ENCODE assay signal across 10 cellular contexts in the genomic region with DNA sequence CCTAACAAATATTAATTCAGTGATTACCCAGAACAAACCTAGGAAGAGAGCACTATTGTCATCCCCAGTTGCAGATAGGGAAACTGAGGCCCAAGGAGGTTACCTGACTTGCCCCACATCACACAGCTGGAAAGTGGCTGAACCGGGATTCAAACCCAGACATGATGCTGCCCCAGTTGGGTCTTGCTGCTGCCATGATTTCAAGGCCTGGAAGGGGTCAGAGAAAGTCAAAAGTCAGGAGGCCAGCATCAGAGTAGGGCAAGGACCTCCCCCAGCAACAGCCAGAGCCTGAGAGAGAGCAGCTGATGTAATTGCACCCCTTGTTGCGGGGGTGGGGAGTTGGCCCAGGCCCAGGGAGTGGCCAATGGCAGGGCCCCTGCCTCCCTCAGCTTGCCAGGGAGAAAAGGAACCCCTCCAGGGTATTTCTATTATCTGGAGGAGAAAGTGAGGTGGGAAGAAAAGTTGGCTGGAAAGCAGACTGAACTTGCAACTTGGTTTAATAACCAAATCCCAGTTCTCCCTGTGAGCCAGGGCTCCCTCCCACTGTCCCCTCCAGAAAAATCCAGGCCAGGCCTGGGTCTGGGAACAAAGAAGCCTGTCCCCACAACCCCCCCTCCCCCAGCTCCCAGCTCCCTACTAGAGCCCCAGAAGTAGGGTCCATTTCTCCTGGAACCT.
DNase-seq lines count a peak whose midpoint lies in the region; FAIRE-seq and TF ChIP-seq lines count a peak whose summit lies in the region.
"Had no signal": no experiment of that assay in that cellular context is flagged by ENCODE, and none has a peak within 500 bp of the region (broad histone marks: within the 10 kb centered on the region; RNA-seq: fewer than 3 reads in every experiment).

No MANE protein-coding gene starts in this region.

- no peak for FAIRE-seq in D721Med (lab: Jason Lieb, UNC)

- H3K9me3 Mint-ChIP-seq in endodermal cell (no peaks in the 10 kb centered on the region), osteocyte (ENCODE audit: unreplicated experiment) (no peaks in the 10 kb centered on the region), type B pancreatic cell (no peaks in the 10 kb centered on the region)

- H3K4me3 Mint-ChIP-seq in endodermal cell, result no peak overlapping the region
- no peak overlapping the region for H3K4me3 Mint-ChIP-seq in osteocyte (ENCODE audit: unreplicated experiment)
- H3K4me3 Mint-ChIP-seq in type B pancreatic cell, result no peak overlapping the region

- WGBS in endodermal cell (ENCODE audit: insufficient coverage in 1 of 2, insufficient read length in 1 of 2), 2 experiments, result 82 to 83% methylated on average over 1 to 2 of the region's 2 CpGs
- 75% methylated on average over 2 of the region's 2 CpGs for WGBS in mesenchymal stem cell

- H2AK5ac ChIP-seq in mesenchymal stem cell (ENCODE audit: low read length, severe bottlenecking), result peak overlapping the region; percentile 99

- peak overlapping the region; percentile 94 for H2BK15ac ChIP-seq in mesenchymal stem cell (ENCODE audit: low read depth, poor library complexity, severe bottlenecking)

- H3K4me2 ChIP-seq in mesenchymal stem cell (ENCODE audit: low read length, poor library complexity, severe bottlenecking), result no peak overlapping the region

- H3K27me3 Mint-ChIP-seq in endodermal cell (ENCODE audit: insufficient read depth), result peaks cover 3% of the 10 kb centered on the region
- H3K27me3 Mint-ChIP-seq in osteocyte (ENCODE audit: unreplicated experiment), result no peaks in the 10 kb centered on the region
- H3K27me3 Mint-ChIP-seq in type B pancreatic cell, result no peaks in the 10 kb centered on the region

- H3K9ac ChIP-seq in endodermal cell (ENCODE audit: extremely low read depth, low read length, poor library complexity, severe bottlenecking) (no peak overlapping the region), mesenchymal stem cell (ENCODE audit: low read length) (peak overlapping the region; percentile 31)

- CTCF ChIA-PET in AG04450 (lab: Charles Lee), result interaction anchor here (1.9 kb wide), 1 partner anchor 31 kb away, joined by 10 read pairs; no protein-coding TSS in a partner anchor

- peak overlapping the region; percentile 87 for H4K8ac ChIP-seq in mesenchymal stem cell (ENCODE audit: low read length)

- no peak overlapping the region for H3K4me3 ChIP-seq in AG04450 (ENCODE audit: low read depth, low read length)
- no peak overlapping the region for H3K4me3 ChIP-seq in endodermal cell (ENCODE audit: low read length)
- H3K4me3 ChIP-seq in mesenchymal stem cell (ENCODE audit: insufficient read depth in 1 of 2, low read depth in 1 of 2, low read length in 2 of 2), result no peak overlapping the region

- peak overlapping the region; percentile 94 for H2BK120ac ChIP-seq in mesenchymal stem cell (ENCODE audit: low read depth, low read length)

- peak overlapping the region; percentile 56 to 73 for H3K4ac ChIP-seq in mesenchymal stem cell (ENCODE audit: low read depth in 1 of 2, low read length in 2 of 2)

- H3K27ac Mint-ChIP-seq in endodermal cell (no peak overlapping the region), osteocyte (ENCODE audit: unreplicated experiment) (no peak overlapping the region), type B pancreatic cell (no peak overlapping the region)

- peak overlapping the region; percentile 61 to 98 for H3K18ac ChIP-seq in mesenchymal stem cell (ENCODE audit: low read depth in 1 of 2, low read length in 2 of 2)

- H4K91ac ChIP-seq in mesenchymal stem cell (ENCODE audit: low read length), result peak overlapping the region; percentile 74

- DNase-seq in AG04450 (ENCODE audit: low read depth, low spot score) (no peak), LHCN-M2 (ENCODE audit: low read depth) (peak; percentile 76), endodermal cell (peak; percentile 76), mesenchymal stem cell (no peak), osteocyte (ENCODE audit: extremely low spot score, unreplicated experiment) (no peak), D721Med (ENCODE audit: insufficient read length, low spot score) (no peak), D341Med (ENCODE audit: low spot score) (no peak), type B pancreatic cell (ENCODE audit: extremely low spot score, unreplicated experiment) (no peak)
- DNase-seq: activated CD4-positive, alpha-beta T cell treated with anti-CD3 and anti-CD28 coated beads for 48 hours; NCI-H526 treated with DMSO at 0.1 percent for 48 hours had no signal

- peak overlapping the region; percentile 12 for H2BK5ac ChIP-seq in mesenchymal stem cell (ENCODE audit: low read depth, low read length, poor library complexity, severe bottlenecking)

- TF ChIP-seq CTCF in AG04450 (IDR thresholded peaks at IDR 0.05; ENCODE audit: low read depth, low read length), result no peak
- TF ChIP-seq CTCF in endodermal cell (conservative IDR thresholded peaks at IDR 0.05), result no peak
- no peak for TF ChIP-seq CTCF in osteocyte (IDR thresholded peaks at IDR 0.05)
- no peak for TF ChIP-seq CTCF in D721Med (IDR thresholded peaks at IDR 0.05; ENCODE audit: insufficient read depth, missing control alignments)
- no peak for TF ChIP-seq CTCF in type B pancreatic cell (conservative IDR thresholded peaks at IDR 0.05)

- peak overlapping the region; percentile 50 to 90 for H2BK12ac ChIP-seq in mesenchymal stem cell (ENCODE audit: low read length in 2 of 2)

- H3K4me1 Mint-ChIP-seq in endodermal cell, result peaks cover 33% of the 10 kb centered on the region
- H3K4me1 Mint-ChIP-seq in osteocyte (ENCODE audit: unreplicated experiment), result peaks cover 28% of the 10 kb centered on the region
- H3K4me1 Mint-ChIP-seq in type B pancreatic cell (ENCODE audit: unreplicated experiment), result peaks cover 25% of the 10 kb centered on the region

- peak overlapping the region in 1 of 2 experiments; percentile 60 for H3K14ac ChIP-seq in mesenchymal stem cell (ENCODE audit: low read length in 2 of 2)

- H3K36me3 Mint-ChIP-seq in endodermal cell (ENCODE audit: low read depth) (no peaks in the 10 kb centered on the region), osteocyte (ENCODE audit: unreplicated experiment) (no peaks in the 10 kb centered on the region), type B pancreatic cell (no peaks in the 10 kb centered on the region)

- H3K23ac ChIP-seq in mesenchymal stem cell (ENCODE audit: low read length in 2 of 2), result peak overlapping the region in 1 of 2 experiments; percentile 14

- H3K27me3 ChIP-seq in AG04450 (ENCODE audit: control insufficient read depth, insufficient read depth, low read length) (no peaks in the 10 kb centered on the region), endodermal cell (ENCODE audit: control insufficient read depth, insufficient read depth, low read length, poor library complexity, severe bottlenecking) (no peaks in the 10 kb centered on the region), mesenchymal stem cell (ENCODE audit: control insufficient read depth in 1 of 2, insufficient read depth in 1 of 2, low read length in 2 of 2) (no peaks in the 10 kb centered on the region)

- no peaks in the 10 kb centered on the region for H3K9me3 ChIP-seq in AG04450 (ENCODE audit: control insufficient read depth, insufficient read depth, low read length)
- H3K9me3 ChIP-seq in endodermal cell (ENCODE audit: control insufficient read depth, low read length), result no peaks in the 10 kb centered on the region
- H3K9me3 ChIP-seq in mesenchymal stem cell (ENCODE audit: control insufficient read depth, low read length), result no peaks in the 10 kb centered on the region

- H3K36me3 ChIP-seq in endodermal cell (ENCODE audit: control insufficient read depth, insufficient read depth, low read length) (no peaks in the 10 kb centered on the region), mesenchymal stem cell (ENCODE audit: control insufficient read depth in 1 of 2, insufficient read depth in 2 of 2, low read depth in 1 of 2, low read length in 2 of 2) (no peaks in the 10 kb centered on the region)

- no peaks in the 10 kb centered on the region for H3K79me1 ChIP-seq in mesenchymal stem cell (replicated peaks; ENCODE audit: low read length, poor library complexity, severe bottlenecking)

- H3K4me1 ChIP-seq in endodermal cell (ENCODE audit: control insufficient read depth, insufficient read depth, low read length) (peaks cover 11% of the 10 kb centered on the region), mesenchymal stem cell (ENCODE audit: control insufficient read depth, insufficient read depth, low read depth, low read length) (peaks cover 48% of the 10 kb centered on the region)

- POLR2A ChIA-PET in AG04450 (lab: Yijun Ruan, JAX), result interaction anchor here (0.6 to 1.8 kb wide), 3 partner anchors 15 to 416 kb away, joined by 3 to 9 read pairs (median 4); no protein-coding TSS in a partner anchor

- no peak overlapping the region for H2AFZ ChIP-seq in mesenchymal stem cell (ENCODE audit: low read depth, low read length)

- H3K27ac ChIP-seq in AG04450 (ENCODE audit: low read depth, low read length), result peak overlapping the region; percentile 96
- peak overlapping the region; percentile 91 for H3K27ac ChIP-seq in endodermal cell (ENCODE audit: low read depth, low read length)
- peak overlapping the region; percentile 87 for H3K27ac ChIP-seq in mesenchymal stem cell (ENCODE audit: low read length, poor library complexity, severe bottlenecking)

Comparison
In these comparisons a context has a peak if more than half of its experiments do, and no peak if none do; other contexts are left out.
1. DNase-seq: peak in LHCN-M2 (single experiment) and endodermal cell (single experiment); none in AG04450 (single experiment), mesenchymal stem cell (single experiment), osteocyte (single experiment), D721Med (single experiment), D341Med (single experiment) and type B pancreatic cell (single experiment).
2. Peak in every context shown above with its lines, with median percentiles within 50 percentile points of each other: H3K27ac ChIP-seq.